13 cellular contexts compared by ENCODE assay signal in genomic region chr21:42456457-42456856, GRCh38. TPM values are rescaled to one million over a fixed set of nuclear protein-coding genes. Genes with fewer than 3 reads are reported as not detected.
DNase-seq lines count a peak whose midpoint lies in the region; ATAC-seq and TF ChIP-seq lines count a peak whose summit lies in the region.
"Had no signal": no experiment of that assay in that cellular context is flagged by ENCODE, and none has a peak within 500 bp of the region (broad histone marks: within the 10 kb centered on the region; RNA-seq: fewer than 3 reads in every experiment).

No MANE protein-coding gene starts in this region.

- no peaks in the 10 kb centered on the region for H3K9me3 ChIP-seq in CD4-positive, CD25-positive, alpha-beta regulatory T cell (ENCODE audit: control insufficient read depth in 2 of 2, low read length in 2 of 2)
- H3K9me3 ChIP-seq in MG63, result no peaks in the 10 kb centered on the region
- peaks cover 9% of the 10 kb centered on the region; the same call in 1 of the 2 replicates for H3K9me3 ChIP-seq in OCI-LY7 (ENCODE audit: low read length)
- H3K9me3 ChIP-seq: gastrocnemius medialis had no signal

- no peaks in the 10 kb centered on the region for H4K20me1 ChIP-seq in OCI-LY7 (ENCODE audit: insufficient read depth, low read length)

- no peaks in the 10 kb centered on the region for H3K27me3 Mint-ChIP-seq in CD4-positive, CD25-positive, alpha-beta regulatory T cell
- H3K27me3 Mint-ChIP-seq in activated T-helper 17 cell treated with anti-CD3 and anti-CD28 coated beads, Interleukin-2, amount 50 U/mL, for 72 hours, result no peaks in the 10 kb centered on the region
- peaks cover 17 to 23% of the 10 kb centered on the region in 2 donors for H3K27me3 Mint-ChIP-seq in natural killer cell (ENCODE audit: low read depth in 2 of 2)
- H3K27me3 Mint-ChIP-seq: B cell had no signal

- no peak overlapping the region for H3K27ac ChIP-seq in CD4-positive, CD25-positive, alpha-beta regulatory T cell (ENCODE audit: insufficient read depth, low read length, poor library complexity, severe bottlenecking)
- H3K27ac ChIP-seq in OCI-LY7 (ENCODE audit: low read depth, low read length, poor library complexity, severe bottlenecking), result no peak overlapping the region
- H3K27ac ChIP-seq: gastrocnemius medialis had no signal

- H3K9me3 Mint-ChIP-seq in CD4-positive, CD25-positive, alpha-beta regulatory T cell, result peaks cover 0 to 1% (median 0%) of the 10 kb centered on the region in 7 donors
- no peaks in the 10 kb centered on the region for H3K9me3 Mint-ChIP-seq in activated T-helper 17 cell treated with anti-CD3 and anti-CD28 coated beads, Interleukin-2, amount 50 U/mL, for 72 hours
- H3K9me3 Mint-ChIP-seq in natural killer cell, result no peaks in the 10 kb centered on the region
- H3K9me3 Mint-ChIP-seq: memory B cell had no signal

- H3K27ac Mint-ChIP-seq in CD4-positive, CD25-positive, alpha-beta regulatory T cell, result peak overlapping the region; percentile 57 to 91 (median 66)
- H3K27ac Mint-ChIP-seq in activated T-helper 17 cell treated with anti-CD3 and anti-CD28 coated beads, Interleukin-2, amount 50 U/mL, for 72 hours, result peak overlapping the region; percentile 31
- H3K27ac Mint-ChIP-seq in natural killer cell, result no peak overlapping the region
- H3K27ac Mint-ChIP-seq: B cell, memory B cell had no signal

- H3K27me3 ChIP-seq in CD4-positive, CD25-positive, alpha-beta regulatory T cell (ENCODE audit: control insufficient read depth, insufficient read depth, low read length), result no peaks in the 10 kb centered on the region
- no peaks in the 10 kb centered on the region for H3K27me3 ChIP-seq in MG63

- BruUV-seq in OCI-LY7 (replicated peaks; lab: Mats Ljungman, UMichigan), result no TSS peak

- no peak overlapping the region for H2AFZ ChIP-seq in OCI-LY7 (ENCODE audit: low read length)

- H3K4me1 Mint-ChIP-seq in CD4-positive, CD25-positive, alpha-beta regulatory T cell, result peaks cover 0 to 41% (median 30%) of the 10 kb centered on the region in 4 donors
- H3K4me1 Mint-ChIP-seq in activated T-helper 17 cell treated with anti-CD3 and anti-CD28 coated beads, Interleukin-2, amount 50 U/mL, for 72 hours, result peaks cover 22% of the 10 kb centered on the region
- H3K4me1 Mint-ChIP-seq in natural killer cell, result peaks cover 0 to 10% of the 10 kb centered on the region in 2 donors

- peak overlapping the region in 1 of 4 donors; percentile 64 for H3K4me3 Mint-ChIP-seq in CD4-positive, CD25-positive, alpha-beta regulatory T cell
- H3K4me3 Mint-ChIP-seq in activated T-helper 17 cell treated with anti-CD3 and anti-CD28 coated beads, Interleukin-2, amount 50 U/mL, for 72 hours, result peak overlapping the region; percentile 45
- no peak overlapping the region for H3K4me3 Mint-ChIP-seq in natural killer cell
- H3K4me3 Mint-ChIP-seq: B cell, memory B cell had no signal

- H3K79me2 ChIP-seq in OCI-LY7 (ENCODE audit: insufficient read depth, low read depth, low read length), result no peaks in the 10 kb centered on the region

- CTCF ChIA-PET in OCI-LY7 (lab: Charles Lee; ENCODE audit: unreplicated experiment), result interaction anchor here (0.6 to 1.1 kb wide), 3 partner anchors 58 to 436 kb away, joined by 3 read pairs; no protein-coding TSS in a partner anchor

- TF ChIP-seq CTCF in natural killer cell (IDR thresholded peaks at IDR 0.05) (no peak), OCI-LY7 (conservative IDR thresholded peaks at IDR 0.05; ENCODE audit: low read length) (no peak)

- intact Hi-C loops in natural killer cell (cut with micrococcal nuclease) (no loop called here), OCI-LY7 (cut with micrococcal nuclease; ENCODE audit: unreplicated experiment) (loop anchor here (10.0 kb wide), 1 partner anchor 92 kb away; the partner anchor contains the start of gene TFF1)

- H3K36me3 Mint-ChIP-seq in CD4-positive, CD25-positive, alpha-beta regulatory T cell, result no peaks in the 10 kb centered on the region
- no peaks in the 10 kb centered on the region for H3K36me3 Mint-ChIP-seq in activated T-helper 17 cell treated with anti-CD3 and anti-CD28 coated beads, Interleukin-2, amount 50 U/mL, for 72 hours (ENCODE audit: low read depth)
- H3K36me3 Mint-ChIP-seq in natural killer cell, result no peaks in the 10 kb centered on the region
- H3K36me3 Mint-ChIP-seq: memory B cell had no signal

- no peak overlapping the region for H3K4me3 ChIP-seq in CD4-positive, CD25-positive, alpha-beta regulatory T cell (ENCODE audit: low read depth, low read length)
- H3K4me3 ChIP-seq in MG63 (no peak overlapping the region), OCI-LY7 (ENCODE audit: low read depth, low read length, poor library complexity, severe bottlenecking) (no peak overlapping the region)
- H3K4me3 ChIP-seq: gastrocnemius medialis had no signal

- no peaks in the 10 kb centered on the region for H3K36me3 ChIP-seq in CD4-positive, CD25-positive, alpha-beta regulatory T cell (ENCODE audit: control insufficient read depth, insufficient read depth, low read length)
- H3K36me3 ChIP-seq in MG63 (no peaks in the 10 kb centered on the region), OCI-LY7 (ENCODE audit: insufficient read depth, low read length) (no peaks in the 10 kb centered on the region; the same call in 1 of the 2 replicates)
- H3K36me3 ChIP-seq: gastrocnemius medialis had no signal

- peaks cover 24% of the 10 kb centered on the region for H3K4me1 ChIP-seq in CD4-positive, CD25-positive, alpha-beta regulatory T cell (ENCODE audit: control insufficient read depth, insufficient read depth, low read length, poor library complexity, severe bottlenecking)
- H3K4me1 ChIP-seq in OCI-LY7 (ENCODE audit: insufficient read depth, low read length, poor library complexity, severe bottlenecking), result peaks cover 37% of the 10 kb centered on the region
- H3K4me1 ChIP-seq: gastrocnemius medialis had no signal

- no peak overlapping the region for H3K4me2 ChIP-seq in OCI-LY7 (ENCODE audit: low read length)

- no peaks in the 10 kb centered on the region for H3K9me2 ChIP-seq in OCI-LY7 (ENCODE audit: insufficient read depth, low read length)

- peak in 2 of 3 donors; percentile 44 to 84 for DNase-seq in CD4-positive, CD25-positive, alpha-beta regulatory T cell
- peak; percentile 65 for DNase-seq in SW480 (ENCODE audit: low spot score)
- no peak for DNase-seq in natural killer cell
- no peak for DNase-seq in MG63
- DNase-seq in glomerular visceral epithelial cell (ENCODE audit: extremely low spot score), result no peak
- DNase-seq in OCI-LY7 (ENCODE audit: low spot score), result no peak
- DNase-seq: cerebellar nuclear complex, gastrocnemius medialis had no signal

- POLR2A ChIA-PET in OCI-LY7 (lab: Charles Lee), result interaction anchor here (1.9 kb wide), 1 partner anchor 80 kb away, joined by 6 read pairs; no protein-coding TSS in a partner anchor

- peak; percentile 90 to 97 for ATAC-seq in CD4-positive, CD25-positive, alpha-beta regulatory T cell (ENCODE audit: low read depth in 2 of 2)
- ATAC-seq in activated T-helper 17 cell treated with anti-CD3 and anti-CD28 coated beads, Interleukin-2, amount 50 U/mL, for 72 hours (replicated peaks), result peak; percentile 97
- ATAC-seq in natural killer cell (peak; percentile 57 to 85 (median 65)), HG03097 (IDR thresholded peaks at IDR 0.05; ENCODE audit: low FRiP score, unreplicated experiment) (no peak)
- ATAC-seq: gastrocnemius medialis, sciatic nerve had no signal

RNA-seq across cellular contexts. Expression of gene RSPH1, which starts 39.6 kb away (rescaled TPM):
- total RNA-seq in CD4-positive, CD25-positive, alpha-beta regulatory T cell, result 0.25 TPM
- not detected for polyA plus RNA-seq in CD4-positive, CD25-positive, alpha-beta regulatory T cell
- under 1 TPM in 1 of 2 donors, not detected in 1; 0.82 TPM for total RNA-seq in activated T-helper 17 cell treated with anti-CD3 and anti-CD28 coated beads, Interleukin-2, amount 50 U/mL, for 72 hours
- total RNA-seq in natural killer cell, result under 1 TPM in 1 of 3 donors, not detected in 2; 0.16 TPM
- not detected in 2 replicates for total RNA-seq in MG63 (2014; rRNA removed; shearing (Covaris generic); ENCODE audit: low replicate concordance)
- 1.9 and 3.9 TPM in 2 replicates for total RNA-seq in OCI-LY7 (2014; rRNA removed; shearing (Covaris generic))
- total RNA-seq in OCI-LY7 (2022), result 2.5 and 3.5 TPM in 2 replicates

RNA-seq across cellular contexts. Expression of gene UBASH3A, which starts 52.8 kb away (rescaled TPM):
- total RNA-seq in CD4-positive, CD25-positive, alpha-beta regulatory T cell, result 56.0 TPM
- polyA plus RNA-seq in CD4-positive, CD25-positive, alpha-beta regulatory T cell, result 10 to 100 TPM; 36.2 to 52.6 (median 44.4) TPM
- 10 to 100 TPM; 28.3 to 42.1 TPM for total RNA-seq in activated T-helper 17 cell treated with anti-CD3 and anti-CD28 coated beads, Interleukin-2, amount 50 U/mL, for 72 hours
- total RNA-seq in natural killer cell, result 1 to 10 TPM in 2 of 3 donors, under 1 TPM in 1; 0.66 to 5.0 (median 2.0) TPM
- total RNA-seq in MG63 (2014; rRNA removed; shearing (Covaris generic); ENCODE audit: low replicate concordance), result not detected in 2 replicates
- total RNA-seq in OCI-LY7 (2014; rRNA removed; shearing (Covaris generic)), result not detected in 2 replicates
- total RNA-seq in OCI-LY7 (2022), result not detected in 2 replicates

RNA-seq across cellular contexts. Expression of gene SLC37A1, which starts 57.2 kb away (rescaled TPM):
- 18.8 TPM for total RNA-seq in CD4-positive, CD25-positive, alpha-beta regulatory T cell
- polyA plus RNA-seq in CD4-positive, CD25-positive, alpha-beta regulatory T cell, result 1 to 10 TPM; 2.8 to 3.6 (median 3.4) TPM
- 10 to 100 TPM in 1 of 2 donors, 1 to 10 TPM in 1; 3.8 to 17.7 TPM for total RNA-seq in activated T-helper 17 cell treated with anti-CD3 and anti-CD28 coated beads, Interleukin-2, amount 50 U/mL, for 72 hours
- total RNA-seq in natural killer cell (10 to 100 TPM; 24.8 to 25.8 (median 25.3) TPM), OCI-LY7 (2022) (22.5 and 29.4 TPM in 2 replicates)
- total RNA-seq in MG63 (2014; rRNA removed; shearing (Covaris generic); ENCODE audit: low replicate concordance), result 2.1 and 5.0 TPM in 2 replicates
- total RNA-seq in OCI-LY7 (2014; rRNA removed; shearing (Covaris generic)), result 20.5 and 27.6 TPM in 2 replicates

Comparison
In these comparisons a context has a peak if more than half of its experiments do, and no peak if none do; other contexts are left out.
1. DNase-seq: peak in CD4-positive, CD25-positive, alpha-beta regulatory T cell (2 of 3) and SW480 (single experiment); none in natural killer cell (single experiment), MG63 (single experiment), glomerular visceral epithelial cell (single experiment) and OCI-LY7 (single experiment).
2. H3K27ac Mint-ChIP-seq: peak in CD4-positive, CD25-positive, alpha-beta regulatory T cell (3 of 3) and activated T-helper 17 cell treated with anti-CD3 and anti-CD28 coated beads, Interleukin-2, amount 50 U/mL, for 72 hours (single experiment); none in natural killer cell (0 of 2).